Comparison of ENCODE assay signal across 1 cellular context in genomic region chrX:46582964-46583363, GRCh38.
TF ChIP-seq lines count a peak whose summit lies in the region.

No MANE protein-coding gene starts in this region.

TF ChIP-seq in GM12878, 131 proteins besides CTCF, POLR2A, EP300 and RAD21 (continued from another document):
- TF ChIP-seq ATF3 (IDR thresholded peaks at IDR 0.05; ENCODE audit: borderline replicate concordance, extremely low read depth, low read depth, low read length) (no peak), BCL11A (IDR thresholded peaks at IDR 0.05; ENCODE audit: low read depth, low read length) (no peak), HSF1 (IDR thresholded peaks at IDR 0.05; ENCODE audit: low read depth, low read length) (no peak), KAT2A (conservative IDR thresholded peaks at IDR 0.05; ENCODE audit: control insufficient read depth, low read depth, low read length) (no peak), CHD4 (IDR thresholded peaks at IDR 0.05) (no peak), ZNF24 (IDR thresholded peaks at IDR 0.05) (no peak), ZNF207 (IDR thresholded peaks at IDR 0.05; ENCODE audit: borderline replicate concordance) (no peak), USF1 (IDR thresholded peaks at IDR 0.05; ENCODE audit: borderline replicate concordance, extremely low read length, insufficient read depth, low read depth, low read length) (no peak), POLR2AphosphoS2 (IDR thresholded peaks at IDR 0.05; ENCODE audit: low read depth, low read length) (no peak), CUX1 (IDR thresholded peaks at IDR 0.05; ENCODE audit: insufficient replicate concordance, low read depth, low read length) (no peak), ZSCAN29 (IDR thresholded peaks at IDR 0.05) (no peak), ZBTB4 (CRISPR knock-in tag; IDR thresholded peaks at IDR 0.05) (no peak), FOXK2 (IDR thresholded peaks at IDR 0.05) (no peak), USF2 (IDR thresholded peaks at IDR 0.05; ENCODE audit: borderline replicate concordance, low read depth, low read length) (no peak), HDGF (IDR thresholded peaks at IDR 0.05) (no peak)
